Comparison of ENCODE assay signal across 1 cellular context in the genomic region with DNA sequence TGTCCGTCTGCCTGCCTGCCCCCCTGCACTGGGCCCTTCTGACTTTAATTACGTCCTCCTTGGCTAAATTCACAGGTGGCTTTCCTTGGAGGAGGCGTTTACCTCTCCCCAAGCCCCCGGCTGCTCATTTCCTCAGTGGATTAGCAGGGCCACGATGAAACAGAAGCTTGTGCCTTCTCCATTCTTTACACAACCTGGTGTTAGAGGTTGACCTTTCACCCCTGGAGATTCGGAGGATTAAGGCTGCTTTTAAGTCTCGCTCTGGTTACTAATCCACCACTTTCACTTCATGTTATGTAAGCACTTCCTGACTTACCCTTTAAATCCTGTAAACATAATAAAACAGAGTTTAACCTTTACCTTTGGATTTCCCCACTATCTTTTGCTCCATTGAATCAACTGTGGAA.
TF ChIP-seq lines count a peak whose summit lies in the region.

No MANE protein-coding gene starts in this region.

TF ChIP-seq in HepG2, 621 proteins besides CTCF, POLR2A, EP300 and RAD21 (continued from another document and continues in another):
- TF ChIP-seq AHDC1 (CRISPR knock-in tag; IDR thresholded peaks at IDR 0.05; ENCODE audit: borderline replicate concordance): peak; percentile 95; the same call in 1 of the 2 replicates
- TF ChIP-seq EEA1 (CRISPR knock-in tag; IDR thresholded peaks at IDR 0.05; ENCODE audit: borderline replicate concordance): no peak
- peak; percentile 68 for TF ChIP-seq ELF3 (CRISPR knock-in tag; IDR thresholded peaks at IDR 0.05)
- TF ChIP-seq THAP11 (CRISPR knock-in tag; IDR thresholded peaks at IDR 0.05): peak; percentile 40; the same call in 1 of the 2 replicates
- TF ChIP-seq ZMYM4 (CRISPR knock-in tag; IDR thresholded peaks at IDR 0.05): peak; percentile 86
- TF ChIP-seq, protein P1, sequence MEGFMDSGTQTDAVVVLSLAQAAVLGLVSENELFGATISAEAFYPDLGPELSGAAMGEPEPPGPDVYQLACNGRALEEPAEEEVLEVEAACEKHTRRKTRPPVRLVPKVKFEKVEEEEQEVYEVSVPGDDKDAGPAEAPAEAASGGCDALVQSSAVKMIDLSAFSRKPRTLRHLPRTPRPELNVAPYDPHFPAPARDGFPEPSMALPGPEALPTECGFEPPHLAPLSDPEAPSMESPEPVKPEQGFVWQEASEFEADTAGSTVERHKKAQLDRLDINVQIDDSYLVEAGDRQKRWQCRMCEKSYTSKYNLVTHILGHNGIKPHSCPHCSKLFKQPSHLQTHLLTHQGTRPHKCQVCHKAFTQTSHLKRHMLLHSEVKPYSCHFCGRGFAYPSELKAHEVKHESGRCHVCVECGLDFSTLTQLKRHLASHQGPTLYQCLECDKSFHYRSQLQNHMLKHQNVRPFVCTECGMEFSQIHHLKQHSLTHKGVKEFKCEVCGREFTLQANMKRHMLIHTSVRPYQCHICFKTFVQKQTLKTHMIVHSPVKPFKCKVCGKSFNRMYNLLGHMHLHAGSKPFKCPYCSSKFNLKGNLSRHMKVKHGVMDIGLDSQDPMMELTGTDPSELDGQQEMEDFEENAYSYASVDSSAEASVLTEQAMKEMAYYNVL (CRISPR knock-in tag; IDR thresholded peaks at IDR 0.05; ENCODE audit: borderline replicate concordance): peak; percentile 86; the same call in 1 of the 2 replicates
- TF ChIP-seq FOXP1 (IDR thresholded peaks at IDR 0.05): no peak
- TF ChIP-seq FOXP1 (CRISPR knock-in tag; IDR thresholded peaks at IDR 0.05): peak; percentile 71
- peak; percentile 55 for TF ChIP-seq ZGPAT (CRISPR knock-in tag; IDR thresholded peaks at IDR 0.05)
- 0 out of 2 replicates have a peak, but pooled peaks have one; percentile 17 for TF ChIP-seq MLX (CRISPR knock-in tag; IDR thresholded peaks at IDR 0.05)
- peak; percentile 89 for TF ChIP-seq HMG20B (CRISPR knock-in tag; conservative IDR thresholded peaks at IDR 0.05)
- no peak for TF ChIP-seq SRSF1 (optimal IDR thresholded peaks at IDR 0.05; ENCODE audit: low read depth, low read length)
- TF ChIP-seq ZNF20 (CRISPR knock-in tag; IDR thresholded peaks at IDR 0.05): no peak
- 0 out of 2 replicates have a peak, but pooled peaks have one; percentile 23 for TF ChIP-seq MAF1 (CRISPR knock-in tag; IDR thresholded peaks at IDR 0.05; ENCODE audit: borderline replicate concordance)
- TF ChIP-seq CBFB (CRISPR knock-in tag; IDR thresholded peaks at IDR 0.05): 0 out of 2 replicates have a peak, but pooled peaks have one; percentile 52
- TF ChIP-seq FOXA3 (CRISPR knock-in tag; IDR thresholded peaks at IDR 0.05): peak; percentile 79
- TF ChIP-seq DBP (CRISPR knock-in tag; IDR thresholded peaks at IDR 0.05; ENCODE audit: not compliant biosample characterization): peak; percentile 31
- TF ChIP-seq HNF1A (IDR thresholded peaks at IDR 0.05; ENCODE audit: low read depth): peak; percentile 57
- peak; percentile 80; the same call in 1 of the 2 replicates for TF ChIP-seq HNF1A (CRISPR knock-in tag; IDR thresholded peaks at IDR 0.05; ENCODE audit: borderline replicate concordance)
- 0 out of 2 replicates have a peak, but pooled peaks have one; percentile 40 for TF ChIP-seq ZBTB7B (CRISPR knock-in tag; IDR thresholded peaks at IDR 0.05)
- peak; percentile 39; the same call in 1 of the 2 replicates for TF ChIP-seq IRF2 (CRISPR knock-in tag; IDR thresholded peaks at IDR 0.05)
- TF ChIP-seq, protein P2, sequence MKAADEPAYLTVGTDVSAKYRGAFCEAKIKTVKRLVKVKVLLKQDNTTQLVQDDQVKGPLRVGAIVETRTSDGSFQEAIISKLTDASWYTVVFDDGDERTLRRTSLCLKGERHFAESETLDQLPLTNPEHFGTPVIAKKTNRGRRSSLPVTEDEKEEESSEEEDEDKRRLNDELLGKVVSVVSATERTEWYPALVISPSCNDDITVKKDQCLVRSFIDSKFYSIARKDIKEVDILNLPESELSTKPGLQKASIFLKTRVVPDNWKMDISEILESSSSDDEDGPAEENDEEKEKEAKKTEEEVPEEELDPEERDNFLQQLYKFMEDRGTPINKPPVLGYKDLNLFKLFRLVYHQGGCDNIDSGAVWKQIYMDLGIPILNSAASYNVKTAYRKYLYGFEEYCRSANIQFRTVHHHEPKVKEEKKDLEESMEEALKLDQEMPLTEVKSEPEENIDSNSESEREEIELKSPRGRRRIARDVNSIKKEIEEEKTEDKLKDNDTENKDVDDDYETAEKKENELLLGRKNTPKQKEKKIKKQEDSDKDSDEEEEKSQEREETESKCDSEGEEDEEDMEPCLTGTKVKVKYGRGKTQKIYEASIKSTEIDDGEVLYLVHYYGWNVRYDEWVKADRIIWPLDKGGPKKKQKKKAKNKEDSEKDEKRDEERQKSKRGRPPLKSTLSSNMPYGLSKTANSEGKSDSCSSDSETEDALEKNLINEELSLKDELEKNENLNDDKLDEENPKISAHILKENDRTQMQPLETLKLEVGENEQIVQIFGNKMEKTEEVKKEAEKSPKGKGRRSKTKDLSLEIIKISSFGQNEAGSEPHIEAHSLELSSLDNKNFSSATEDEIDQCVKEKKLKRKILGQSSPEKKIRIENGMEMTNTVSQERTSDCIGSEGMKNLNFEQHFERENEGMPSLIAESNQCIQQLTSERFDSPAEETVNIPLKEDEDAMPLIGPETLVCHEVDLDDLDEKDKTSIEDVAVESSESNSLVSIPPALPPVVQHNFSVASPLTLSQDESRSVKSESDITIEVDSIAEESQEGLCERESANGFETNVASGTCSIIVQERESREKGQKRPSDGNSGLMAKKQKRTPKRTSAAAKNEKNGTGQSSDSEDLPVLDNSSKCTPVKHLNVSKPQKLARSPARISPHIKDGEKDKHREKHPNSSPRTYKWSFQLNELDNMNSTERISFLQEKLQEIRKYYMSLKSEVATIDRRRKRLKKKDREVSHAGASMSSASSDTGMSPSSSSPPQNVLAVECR (CRISPR knock-in tag; IDR thresholded peaks at IDR 0.05; ENCODE audit: borderline replicate concordance): no peak
- TF ChIP-seq, protein P3, sequence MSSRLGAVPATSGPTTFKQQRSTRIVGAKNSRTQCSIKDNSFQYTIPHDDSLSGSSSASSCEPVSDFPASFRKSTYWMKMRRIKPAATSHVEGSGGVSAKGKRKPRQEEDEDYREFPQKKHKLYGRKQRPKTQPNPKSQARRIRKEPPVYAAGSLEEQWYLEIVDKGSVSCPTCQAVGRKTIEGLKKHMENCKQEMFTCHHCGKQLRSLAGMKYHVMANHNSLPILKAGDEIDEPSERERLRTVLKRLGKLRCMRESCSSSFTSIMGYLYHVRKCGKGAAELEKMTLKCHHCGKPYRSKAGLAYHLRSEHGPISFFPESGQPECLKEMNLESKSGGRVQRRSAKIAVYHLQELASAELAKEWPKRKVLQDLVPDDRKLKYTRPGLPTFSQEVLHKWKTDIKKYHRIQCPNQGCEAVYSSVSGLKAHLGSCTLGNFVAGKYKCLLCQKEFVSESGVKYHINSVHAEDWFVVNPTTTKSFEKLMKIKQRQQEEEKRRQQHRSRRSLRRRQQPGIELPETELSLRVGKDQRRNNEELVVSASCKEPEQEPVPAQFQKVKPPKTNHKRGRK (CRISPR knock-in tag; IDR thresholded peaks at IDR 0.05): no peak
- 0 out of 2 replicates have a peak, but pooled peaks have one; percentile 45 for TF ChIP-seq ZSCAN31 (CRISPR knock-in tag; IDR thresholded peaks at IDR 0.05; ENCODE audit: low read depth)
- TF ChIP-seq NCOA2 (CRISPR knock-in tag; IDR thresholded peaks at IDR 0.05): peak; percentile 77
- TF ChIP-seq ATF7-NPFF (CRISPR knock-in tag; IDR thresholded peaks at IDR 0.05; ENCODE audit: low read depth): 0 out of 2 replicates have a peak, but pooled peaks have one; percentile 24
- TF ChIP-seq MTA3 (CRISPR knock-in tag; IDR thresholded peaks at IDR 0.05): no peak
- 0 out of 2 replicates have a peak, but pooled peaks have one; percentile 54 for TF ChIP-seq ZSCAN29 (CRISPR knock-in tag; conservative IDR thresholded peaks at IDR 0.05)
- TF ChIP-seq, protein P4, sequence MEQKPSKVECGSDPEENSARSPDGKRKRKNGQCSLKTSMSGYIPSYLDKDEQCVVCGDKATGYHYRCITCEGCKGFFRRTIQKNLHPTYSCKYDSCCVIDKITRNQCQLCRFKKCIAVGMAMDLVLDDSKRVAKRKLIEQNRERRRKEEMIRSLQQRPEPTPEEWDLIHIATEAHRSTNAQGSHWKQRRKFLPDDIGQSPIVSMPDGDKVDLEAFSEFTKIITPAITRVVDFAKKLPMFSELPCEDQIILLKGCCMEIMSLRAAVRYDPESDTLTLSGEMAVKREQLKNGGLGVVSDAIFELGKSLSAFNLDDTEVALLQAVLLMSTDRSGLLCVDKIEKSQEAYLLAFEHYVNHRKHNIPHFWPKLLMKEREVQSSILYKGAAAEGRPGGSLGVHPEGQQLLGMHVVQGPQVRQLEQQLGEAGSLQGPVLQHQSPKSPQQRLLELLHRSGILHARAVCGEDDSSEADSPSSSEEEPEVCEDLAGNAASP (CRISPR knock-in tag; IDR thresholded peaks at IDR 0.05; ENCODE audit: borderline replicate concordance): peak; percentile 68; the same call in 1 of the 2 replicates
